In the genomic region with DNA sequence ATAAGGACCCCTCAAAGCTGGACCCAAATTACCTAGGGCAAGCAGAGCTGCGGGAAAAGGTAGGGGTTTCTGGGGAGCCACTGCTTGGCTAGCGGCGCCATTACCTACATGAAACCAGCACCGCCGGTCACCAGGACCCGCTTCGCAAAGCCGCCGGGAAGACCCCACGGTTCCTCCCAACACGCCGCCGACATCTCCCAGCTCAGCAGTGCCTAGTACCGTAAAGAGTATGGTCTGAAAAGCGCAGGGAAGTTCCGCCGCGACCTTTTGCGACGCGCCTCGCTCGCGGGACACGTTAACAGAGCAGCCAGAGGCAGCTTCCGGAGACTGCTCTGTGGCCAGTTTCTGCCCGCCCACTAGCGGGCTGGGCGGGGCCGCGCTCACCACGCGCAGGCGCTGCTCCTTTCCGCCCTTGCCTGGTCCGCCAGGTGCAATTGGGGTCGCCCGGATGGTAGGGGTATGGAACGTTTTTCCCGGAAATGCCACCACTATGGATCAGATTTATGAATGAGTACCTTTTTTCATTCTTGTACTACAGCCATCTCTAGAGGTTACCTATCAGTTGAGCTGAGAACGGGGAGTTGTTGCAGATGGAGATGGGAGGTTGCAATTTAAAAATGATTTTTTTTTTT, we compare ENCODE assay signal across 8 cellular contexts. TPM values are rescaled to one million over a fixed set of nuclear protein-coding genes. Genes with fewer than 3 reads are reported as not detected.
DNase-seq lines count a peak whose midpoint lies in the region; ATAC-seq and TF ChIP-seq lines count a peak whose summit lies in the region.

A gene with protein sequence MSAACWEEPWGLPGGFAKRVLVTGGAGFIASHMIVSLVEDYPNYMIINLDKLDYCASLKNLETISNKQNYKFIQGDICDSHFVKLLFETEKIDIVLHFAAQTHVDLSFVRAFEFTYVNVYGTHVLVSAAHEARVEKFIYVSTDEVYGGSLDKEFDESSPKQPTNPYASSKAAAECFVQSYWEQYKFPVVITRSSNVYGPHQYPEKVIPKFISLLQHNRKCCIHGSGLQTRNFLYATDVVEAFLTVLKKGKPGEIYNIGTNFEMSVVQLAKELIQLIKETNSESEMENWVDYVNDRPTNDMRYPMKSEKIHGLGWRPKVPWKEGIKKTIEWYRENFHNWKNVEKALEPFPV (minus strand): TSS at position 210 of the 632 bp plus-strand sequence. CDS start 16 bp downstream, at position 194.

- peak within 1 kb of the TSS; percentile 62 for H3K27ac ChIP-seq in smooth muscle cell (ENCODE audit: low read depth)

- no peaks in the 10 kb centered on the region for H3K27me3 ChIP-seq in smooth muscle cell (ENCODE audit: low read depth)

- POLR2A ChIA-PET in WTC11 (lab: Charles Lee): interaction anchor here (1.9 kb wide), 1 partner anchor 47 kb away, joined by 11 read pairs; no protein-coding TSS in a partner anchor

- ATAC-seq in GM19023 (IDR thresholded peaks at IDR 0.05; ENCODE audit: unreplicated experiment) (peak; percentile 97), HG03196 (IDR thresholded peaks at IDR 0.05; ENCODE audit: unreplicated experiment) (peak; percentile 98), WTC11 (peak; percentile 98)

- peak within 1 kb of the TSS; percentile 95 for H3K27ac Mint-ChIP-seq in WTC11

- H3K4me3 Mint-ChIP-seq in WTC11: peak within 1 kb of the TSS; percentile 94

- H3K36me3 Mint-ChIP-seq in WTC11: peaks cover 17% of the 10 kb centered on the region

- H3K4me2 ChIP-seq in smooth muscle cell: peak within 1 kb of the TSS; percentile 88

- H3K9me3 Mint-ChIP-seq in WTC11: peaks cover 6% of the 10 kb centered on the region

- TF ChIP-seq CTCF in AG09309 (IDR thresholded peaks at IDR 0.05; ENCODE audit: control insufficient read depth, insufficient read depth, low read depth, low read length, missing control alignments) (no peak), WTC11 (IDR thresholded peaks at IDR 0.05) (no peak), cardiac fibroblast (IDR thresholded peaks at IDR 0.05; ENCODE audit: low read depth, low read length) (no peak), smooth muscle cell (IDR thresholded peaks at IDR 0.05; ENCODE audit: borderline replicate concordance, insufficient read depth, poor library complexity, severe bottlenecking) (no peak)

- no peaks in the 10 kb centered on the region for H3K9me3 ChIP-seq in smooth muscle cell (replicated peaks; ENCODE audit: low read depth)

- CTCF ChIA-PET in WTC11 (lab: Charles Lee): interaction anchor here (0.6 to 1.9 kb wide), 9 partner anchors 21 to 372 kb away, joined by 3 to 13 read pairs (median 4); no protein-coding TSS in a partner anchor

- peak within 1 kb of the TSS; percentile 81 for H3K9ac ChIP-seq in smooth muscle cell (ENCODE audit: low read depth)

- H4K20me1 ChIP-seq in smooth muscle cell (ENCODE audit: low read depth): peaks cover 5% of the 10 kb centered on the region

- H3K4me1 ChIP-seq in smooth muscle cell (ENCODE audit: low read depth): peaks cover 11% of the 10 kb centered on the region

- H3K4me1 Mint-ChIP-seq in WTC11: peaks cover 18% of the 10 kb centered on the region

- H3K36me3 ChIP-seq in smooth muscle cell (ENCODE audit: low read depth): peaks cover 3% of the 10 kb centered on the region

- peak within 1 kb of the TSS; percentile 67 for H2AFZ ChIP-seq in smooth muscle cell (ENCODE audit: low read depth)

- H3K4me3 ChIP-seq in AG09309 (ENCODE audit: control insufficient read depth, low read depth, low read length) (peak within 1 kb of the TSS; percentile 93), cardiac fibroblast (replicated peaks in 1 of 2; ENCODE audit: low read depth in 2 of 2, low read length in 2 of 2) (peak within 1 kb of the TSS; percentile 84 to 92), smooth muscle cell (peak within 1 kb of the TSS; percentile 74)

- H3K27me3 Mint-ChIP-seq in WTC11 (ENCODE audit: low read depth): peaks cover 19% of the 10 kb centered on the region

- DNase-seq in AG09309 (ENCODE audit: low read depth): peak; percentile 67
- peak; percentile 93 for DNase-seq in NCI-H345 (lab: John Stamatoyannopoulos, UW)
- DNase-seq in WTC11 (ENCODE audit: low spot score): peak; percentile 94
- peak; percentile 94 to 95 for DNase-seq in cardiac fibroblast (ENCODE audit: low read depth in 2 of 2)
- peak; percentile 95 for DNase-seq in iPS-NIHi7 (ENCODE audit: extremely low spot score)
- DNase-seq in smooth muscle cell (lab: John Stamatoyannopoulos, UW; ENCODE audit: unreplicated experiment): peak; percentile 33

- 1% methylated on average over 41 of the region's 41 CpGs for WGBS in smooth muscle cell (ENCODE audit: low lambda C conversion rate)

- H3F3A ChIP-seq in smooth muscle cell (ENCODE audit: low read depth): no peaks in the 10 kb centered on the region

- H3K79me2 ChIP-seq in smooth muscle cell (ENCODE audit: low read depth): peaks cover 35% of the 10 kb centered on the region

TF ChIP-seq in WTC11, 78 proteins besides CTCF, POLR2A, EP300 and RAD21 (continues in another document):
- TF ChIP-seq, protein P1, sequence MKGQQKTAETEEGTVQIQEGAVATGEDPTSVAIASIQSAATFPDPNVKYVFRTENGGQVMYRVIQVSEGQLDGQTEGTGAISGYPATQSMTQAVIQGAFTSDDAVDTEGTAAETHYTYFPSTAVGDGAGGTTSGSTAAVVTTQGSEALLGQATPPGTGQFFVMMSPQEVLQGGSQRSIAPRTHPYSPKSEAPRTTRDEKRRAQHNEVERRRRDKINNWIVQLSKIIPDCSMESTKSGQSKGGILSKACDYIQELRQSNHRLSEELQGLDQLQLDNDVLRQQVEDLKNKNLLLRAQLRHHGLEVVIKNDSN (CRISPR knock-in tag; IDR thresholded peaks at IDR 0.05): no peak
- no peak for TF ChIP-seq EMX1 (CRISPR knock-in tag; IDR thresholded peaks at IDR 0.05)
- TF ChIP-seq, protein P2, sequence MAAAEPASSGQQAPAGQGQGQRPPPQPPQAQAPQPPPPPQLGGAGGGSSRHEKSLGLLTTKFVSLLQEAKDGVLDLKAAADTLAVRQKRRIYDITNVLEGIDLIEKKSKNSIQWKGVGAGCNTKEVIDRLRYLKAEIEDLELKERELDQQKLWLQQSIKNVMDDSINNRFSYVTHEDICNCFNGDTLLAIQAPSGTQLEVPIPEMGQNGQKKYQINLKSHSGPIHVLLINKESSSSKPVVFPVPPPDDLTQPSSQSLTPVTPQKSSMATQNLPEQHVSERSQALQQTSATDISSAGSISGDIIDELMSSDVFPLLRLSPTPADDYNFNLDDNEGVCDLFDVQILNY (CRISPR knock-in tag; IDR thresholded peaks at IDR 0.05): no peak
- TF ChIP-seq, protein P3, sequence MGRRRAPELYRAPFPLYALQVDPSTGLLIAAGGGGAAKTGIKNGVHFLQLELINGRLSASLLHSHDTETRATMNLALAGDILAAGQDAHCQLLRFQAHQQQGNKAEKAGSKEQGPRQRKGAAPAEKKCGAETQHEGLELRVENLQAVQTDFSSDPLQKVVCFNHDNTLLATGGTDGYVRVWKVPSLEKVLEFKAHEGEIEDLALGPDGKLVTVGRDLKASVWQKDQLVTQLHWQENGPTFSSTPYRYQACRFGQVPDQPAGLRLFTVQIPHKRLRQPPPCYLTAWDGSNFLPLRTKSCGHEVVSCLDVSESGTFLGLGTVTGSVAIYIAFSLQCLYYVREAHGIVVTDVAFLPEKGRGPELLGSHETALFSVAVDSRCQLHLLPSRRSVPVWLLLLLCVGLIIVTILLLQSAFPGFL (CRISPR knock-in tag; IDR thresholded peaks at IDR 0.05; ENCODE audit: borderline replicate concordance): no peak
- peak; percentile 76 for TF ChIP-seq TEAD1 (CRISPR knock-in tag; IDR thresholded peaks at IDR 0.05)
- peak; percentile 77; the same call in 1 of the 2 replicates for TF ChIP-seq MYBL2 (CRISPR knock-in tag; IDR thresholded peaks at IDR 0.05)
- TF ChIP-seq ZNF416 (CRISPR knock-in tag; IDR thresholded peaks at IDR 0.05): no peak
- TF ChIP-seq ZNF138 (CRISPR knock-in tag; conservative IDR thresholded peaks at IDR 0.05): 0 out of 2 replicates have a peak, but pooled peaks have one; percentile 54
- TF ChIP-seq, protein P4, sequence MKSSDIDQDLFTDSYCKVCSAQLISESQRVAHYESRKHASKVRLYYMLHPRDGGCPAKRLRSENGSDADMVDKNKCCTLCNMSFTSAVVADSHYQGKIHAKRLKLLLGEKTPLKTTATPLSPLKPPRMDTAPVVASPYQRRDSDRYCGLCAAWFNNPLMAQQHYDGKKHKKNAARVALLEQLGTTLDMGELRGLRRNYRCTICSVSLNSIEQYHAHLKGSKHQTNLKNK (CRISPR knock-in tag; IDR thresholded peaks at IDR 0.05): no peak
- no peak for TF ChIP-seq NFATC4 (CRISPR knock-in tag; IDR thresholded peaks at IDR 0.05)
- TF ChIP-seq PRRX2 (CRISPR knock-in tag; IDR thresholded peaks at IDR 0.05): no peak
- peak; percentile 64; the same call in 1 of the 2 replicates for TF ChIP-seq NFE2L1 (CRISPR knock-in tag; IDR thresholded peaks at IDR 0.05)
- TF ChIP-seq FOXP1 (CRISPR knock-in tag; IDR thresholded peaks at IDR 0.05; ENCODE audit: borderline replicate concordance): peak; percentile 40; the same call in 1 of the 2 replicates
- no peak for TF ChIP-seq NR1H2 (CRISPR knock-in tag; IDR thresholded peaks at IDR 0.05)
- TF ChIP-seq IRF2 (CRISPR knock-in tag; IDR thresholded peaks at IDR 0.05; ENCODE audit: borderline replicate concordance, low read depth): no peak
- no peak for TF ChIP-seq RORB (CRISPR knock-in tag; IDR thresholded peaks at IDR 0.05)
- no peak for TF ChIP-seq ZNF423 (CRISPR knock-in tag; IDR thresholded peaks at IDR 0.05)
- TF ChIP-seq, protein P5, sequence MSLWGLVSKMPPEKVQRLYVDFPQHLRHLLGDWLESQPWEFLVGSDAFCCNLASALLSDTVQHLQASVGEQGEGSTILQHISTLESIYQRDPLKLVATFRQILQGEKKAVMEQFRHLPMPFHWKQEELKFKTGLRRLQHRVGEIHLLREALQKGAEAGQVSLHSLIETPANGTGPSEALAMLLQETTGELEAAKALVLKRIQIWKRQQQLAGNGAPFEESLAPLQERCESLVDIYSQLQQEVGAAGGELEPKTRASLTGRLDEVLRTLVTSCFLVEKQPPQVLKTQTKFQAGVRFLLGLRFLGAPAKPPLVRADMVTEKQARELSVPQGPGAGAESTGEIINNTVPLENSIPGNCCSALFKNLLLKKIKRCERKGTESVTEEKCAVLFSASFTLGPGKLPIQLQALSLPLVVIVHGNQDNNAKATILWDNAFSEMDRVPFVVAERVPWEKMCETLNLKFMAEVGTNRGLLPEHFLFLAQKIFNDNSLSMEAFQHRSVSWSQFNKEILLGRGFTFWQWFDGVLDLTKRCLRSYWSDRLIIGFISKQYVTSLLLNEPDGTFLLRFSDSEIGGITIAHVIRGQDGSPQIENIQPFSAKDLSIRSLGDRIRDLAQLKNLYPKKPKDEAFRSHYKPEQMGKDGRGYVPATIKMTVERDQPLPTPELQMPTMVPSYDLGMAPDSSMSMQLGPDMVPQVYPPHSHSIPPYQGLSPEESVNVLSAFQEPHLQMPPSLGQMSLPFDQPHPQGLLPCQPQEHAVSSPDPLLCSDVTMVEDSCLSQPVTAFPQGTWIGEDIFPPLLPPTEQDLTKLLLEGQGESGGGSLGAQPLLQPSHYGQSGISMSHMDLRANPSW (CRISPR knock-in tag; conservative IDR thresholded peaks at IDR 0.05; ENCODE audit: low read depth): no peak
- no peak for TF ChIP-seq ZNF317 (CRISPR knock-in tag; IDR thresholded peaks at IDR 0.05; ENCODE audit: borderline replicate concordance, low read depth)

RNA-seq across cellular contexts. Expression of the gene that starts here (rescaled TPM):
- 12.5 to 15.8 TPM (median 15.2 TPM) in 3 replicates for total RNA-seq in WTC11 (2021)
- total RNA-seq in smooth muscle cell: 16.0 and 28.7 TPM in 2 replicates
- polyA plus RNA-seq in smooth muscle cell: 9.5 and 17.1 TPM in 2 replicates

Comparison
In these comparisons a context has a peak if more than half of its experiments do, and no peak if none do; other contexts are left out.
1. Peak in every context shown above with its lines: DNase-seq, ATAC-seq, H3K4me3 ChIP-seq and H3K27ac ChIP-seq.
2. DNase-seq: peak in every context shown above with its lines; median percentile 95 in iPS-NIHi7; 94 in cardiac fibroblast; 94 in WTC11; 93 in NCI-H345; 67 in AG09309; 33 in smooth muscle cell.